In genomic region chr13:28329395-28330158, GRCh38 we compare ENCODE assay signal across 15 cellular contexts.
DNase-seq lines count a peak whose midpoint lies in the region; ATAC-seq, FAIRE-seq and TF ChIP-seq lines count a peak whose summit lies in the region.
"Had no signal": no experiment of that assay in that cellular context is flagged by ENCODE, and none has a peak within 500 bp of the region (broad histone marks: within the 10 kb centered on the region; RNA-seq: fewer than 3 reads in every experiment).

No MANE protein-coding gene starts in this region.

- no peaks in the 10 kb centered on the region for H3K36me3 ChIP-seq in SK-N-SH (replicated peaks in 1 of 2; ENCODE audit: control insufficient read depth in 1 of 2, insufficient read depth in 2 of 2, low read length in 1 of 2)
- H3K36me3 ChIP-seq in osteoblast (ENCODE audit: insufficient read depth, low read length), result no peaks in the 10 kb centered on the region
- H3K36me3 ChIP-seq in small intestine (ENCODE audit: control insufficient read depth in 2 of 2, insufficient read depth in 2 of 2, low read length in 2 of 2), result no peaks in the 10 kb centered on the region

- ATAC-seq in HG03139 (IDR thresholded peaks at IDR 0.05; ENCODE audit: unreplicated experiment), result no peak
- ATAC-seq: activated naive CD8-positive, alpha-beta T cell treated with anti-CD3 and anti-CD28 coated beads, Interleukin-2, amount 50 U/mL, for 24 hours had no signal

- WGBS in SK-N-SH (ENCODE audit: low lambda C conversion rate), result 65% methylated on average over 14 of the region's 17 CpGs
- 75 to 83% (median 82%) methylated on average over 16 to 17 of the region's 17 CpGs for WGBS in small intestine, 3 donors

- CTCF ChIA-PET in SK-N-SH (lab: Yijun Ruan, JAX), result no interaction called here

- H3K79me2 ChIP-seq in SK-N-SH (ENCODE audit: insufficient read depth) (no peaks in the 10 kb centered on the region), osteoblast (ENCODE audit: insufficient read depth, low read length) (no peaks in the 10 kb centered on the region)

- 0 out of 4 replicates have a peak, but pooled peaks of 1 of the 2 experiments have one; percentile 11 for TF ChIP-seq EP300 in SK-N-SH (IDR thresholded peaks at IDR 0.05; ENCODE audit: borderline replicate concordance in 1 of 2, low read depth in 1 of 2, low read length in 1 of 2)

- no peaks in the 10 kb centered on the region for H3K9me2 ChIP-seq in SK-N-SH

- H3K4me3 ChIP-seq in SK-N-SH (ENCODE audit: low read depth in 2 of 2, low read length in 1 of 2) (no peak overlapping the region), foreskin fibroblast (ENCODE audit: low read depth in 1 of 2, low read length in 2 of 2) (no peak overlapping the region), osteoblast (ENCODE audit: insufficient read depth, low read length) (no peak overlapping the region), small intestine (ENCODE audit: low read depth in 1 of 2, low read length in 2 of 2) (no peak overlapping the region)

- H3K4me2 ChIP-seq in SK-N-SH (peak overlapping the region; percentile 26; the same call in 1 of the 2 replicates), osteoblast (ENCODE audit: insufficient read depth, low read length) (peak overlapping the region; percentile 46)

- no peak for TF ChIP-seq RAD21 in SK-N-SH (IDR thresholded peaks at IDR 0.05; ENCODE audit: low read length)

- H3K27ac ChIP-seq in SK-N-SH (ENCODE audit: low read depth in 2 of 2, low read length in 1 of 2) (peak overlapping the region in 1 of 2 experiments; percentile 35; a peak in 2 of 4 replicates), osteoblast (ENCODE audit: low read depth, low read length) (peak overlapping the region; percentile 49), small intestine (ENCODE audit: low read depth in 1 of 2, low read length in 1 of 2) (no peak overlapping the region)

- H2AFZ ChIP-seq in SK-N-SH (ENCODE audit: low read depth), result no peak overlapping the region; the same call in 1 of the 2 replicates
- peak overlapping the region; percentile 58 for H2AFZ ChIP-seq in osteoblast (ENCODE audit: low read length)

- H3K9ac ChIP-seq in SK-N-SH, result no peak overlapping the region

- FAIRE-seq in small intestine (lab: Jason Lieb, UNC), result no peak
- FAIRE-seq: GM12891 had no signal

- TF ChIP-seq CTCF in SK-N-SH (IDR thresholded peaks at IDR 0.05) (no peak), foreskin fibroblast (IDR thresholded peaks at IDR 0.05; ENCODE audit: low read depth, low read length) (no peak), osteoblast (IDR thresholded peaks at IDR 0.05; ENCODE audit: extremely low read depth, low read depth, low read length) (no peak)

- H3K4me1 ChIP-seq in SK-N-SH (ENCODE audit: control insufficient read depth in 1 of 2, insufficient read depth in 2 of 2, low read depth in 1 of 2, low read length in 1 of 2) (no peaks in the 10 kb centered on the region; a peak in 1 of 4 replicates), osteoblast (ENCODE audit: insufficient read depth, low read length) (peaks cover 33% of the 10 kb centered on the region), small intestine (ENCODE audit: control insufficient read depth in 2 of 2, insufficient read depth in 1 of 2, low read depth in 1 of 2, low read length in 1 of 2) (no peaks in the 10 kb centered on the region)

- no peaks in the 10 kb centered on the region for H4K20me1 ChIP-seq in SK-N-SH (ENCODE audit: insufficient read depth)
- H4K20me1 ChIP-seq in osteoblast (ENCODE audit: insufficient read depth, low read length), result no peaks in the 10 kb centered on the region

- POLR2A ChIA-PET in SK-N-SH (lab: Yijun Ruan, JAX), result no interaction called here

- no peaks in the 10 kb centered on the region for H3F3A ChIP-seq in SK-N-SH (replicated peaks; ENCODE audit: insufficient read depth)

- no peaks in the 10 kb centered on the region for H3K27me3 ChIP-seq in SK-N-SH (ENCODE audit: insufficient read depth)
- no peaks in the 10 kb centered on the region for H3K27me3 ChIP-seq in osteoblast (ENCODE audit: insufficient read depth, low read length)
- no peaks in the 10 kb centered on the region for H3K27me3 ChIP-seq in small intestine (ENCODE audit: control insufficient read depth in 2 of 2, insufficient read depth in 2 of 2, low read length in 2 of 2)

- DNase-seq in AG20443 (ENCODE audit: low spot score) (peak; percentile 93), SK-N-SH (no peak), foreskin fibroblast (peak; percentile 97), osteoblast (ENCODE audit: insufficient read length, low spot score, missing footprints) (peak; percentile 96), SHP77 (lab: John Stamatoyannopoulos, UW) (no peak), NCI-H526 (lab: John Stamatoyannopoulos, UW) (no peak), small intestine (no peak)
- DNase-seq: activated CD4-positive, alpha-beta memory T cell treated with anti-CD3 and anti-CD28 coated beads, Interleukin-2, amount 10 ng/mL, durations not matched to agents 7 days and 5 days; activated naive CD8-positive, alpha-beta T cell treated with anti-CD3 and anti-CD28 coated beads, Interleukin-2, amount 50 U/mL, for 24 hours; CD8-positive, alpha-beta memory T cell; KG1; midbrain; stimulated activated CD4-positive, alpha-beta T cell treated with anti-CD3 and anti-CD28 coated beads, Interleukin-15, amount 100 ng/mL, for 24 hours had no signal

- H3K9me3 ChIP-seq in SK-N-SH (no peaks in the 10 kb centered on the region), osteoblast (ENCODE audit: low read depth, low read length) (no peaks in the 10 kb centered on the region), small intestine (ENCODE audit: control insufficient read depth, low read depth) (no peaks in the 10 kb centered on the region)

TF ChIP-seq in SK-N-SH, 30 proteins besides CTCF, POLR2A, EP300 and RAD21:
- TF ChIP-seq TCF12 (IDR thresholded peaks at IDR 0.05) (peak; percentile 79), ELF1 (IDR thresholded peaks at IDR 0.05) (no peak), IRF3 (IDR thresholded peaks at IDR 0.05; ENCODE audit: low read depth, low read length) (no peak), CHD2 (IDR thresholded peaks at IDR 0.05; ENCODE audit: low read length, partially characterized antibody) (no peak), PBX3 (IDR thresholded peaks at IDR 0.05) (no peak), FOSL2 (IDR thresholded peaks at IDR 0.05; ENCODE audit: borderline replicate concordance, low read depth) (peak; percentile 50; the same call in 1 of the 2 replicates), MXI1 (IDR thresholded peaks at IDR 0.05; ENCODE audit: low read depth, low read length) (no peak), RFX5 (IDR thresholded peaks at IDR 0.05; ENCODE audit: low read length) (no peak), NFIC (IDR thresholded peaks at IDR 0.05; ENCODE audit: borderline replicate concordance) (no peak), NRF1 (IDR thresholded peaks at IDR 0.05; ENCODE audit: low read depth, low read length) (no peak), SMC3 (IDR thresholded peaks at IDR 0.05; ENCODE audit: low read depth, low read length) (no peak), YY1 (IDR thresholded peaks at IDR 0.05; ENCODE audit: low read depth) (no peak), JUND (IDR thresholded peaks at IDR 0.05) (peak; percentile 33; the same call in 1 of the 2 replicates), POLR2AphosphoS5 (IDR thresholded peaks at IDR 0.05; ENCODE audit: low read depth, low read length) (no peak), RXRA (IDR thresholded peaks at IDR 0.05; ENCODE audit: borderline replicate concordance, low read depth) (no peak), FOXJ3 (CRISPR knock-in tag; IDR thresholded peaks at IDR 0.05) (no peak), TAF1 (IDR thresholded peaks at IDR 0.05; ENCODE audit: borderline replicate concordance, low read depth, low read length) (no peak)
TF ChIP-seq in SK-N-SH: peak in this region for 3.

Comparison
In these comparisons a context has a peak if more than half of its experiments do, and no peak if none do; other contexts are left out.
1. DNase-seq: peak in AG20443 (single experiment), foreskin fibroblast (2 of 2) and osteoblast (single experiment); none in SK-N-SH (single experiment), SHP77 (0 of 2), NCI-H526 (0 of 2) and small intestine (single experiment).